In genomic region chr10:103193820-103194529, GRCh38 we compare ENCODE assay signal across 1 cellular context.
TF ChIP-seq lines count a peak whose summit lies in the region.

No MANE protein-coding gene starts in this region.

TF ChIP-seq in HepG2, 621 proteins besides CTCF, POLR2A, EP300 and RAD21:
- TF ChIP-seq HIC2 (CRISPR knock-in tag; IDR thresholded peaks at IDR 0.05; ENCODE audit: low read depth): 0 out of 2 replicates have a peak, but pooled peaks have one; percentile 11
- no peak for TF ChIP-seq NCOA5 (CRISPR knock-in tag; IDR thresholded peaks at IDR 0.05)
- peak; percentile 61; the same call in 1 of the 2 replicates for TF ChIP-seq ZKSCAN8 (CRISPR knock-in tag; IDR thresholded peaks at IDR 0.05; ENCODE audit: borderline replicate concordance)
- no peak for TF ChIP-seq RFX3 (CRISPR knock-in tag; IDR thresholded peaks at IDR 0.05)
- TF ChIP-seq REXO4 (CRISPR knock-in tag; IDR thresholded peaks at IDR 0.05; ENCODE audit: borderline replicate concordance): no peak
- no peak for TF ChIP-seq GATAD1 (CRISPR knock-in tag; IDR thresholded peaks at IDR 0.05)
- TF ChIP-seq KMT2B (CRISPR knock-in tag; IDR thresholded peaks at IDR 0.05): 0 out of 2 replicates have a peak, but pooled peaks have one; percentile 4
- TF ChIP-seq ZNF580 (CRISPR knock-in tag; IDR thresholded peaks at IDR 0.05; ENCODE audit: borderline replicate concordance, low read depth): peak; percentile 12; the same call in 1 of the 2 replicates
- TF ChIP-seq ARHGAP35 (CRISPR knock-in tag; IDR thresholded peaks at IDR 0.05; ENCODE audit: borderline replicate concordance): 0 out of 2 replicates have a peak, but pooled peaks have one; percentile 0
- no peak for TF ChIP-seq GMEB1 (CRISPR knock-in tag; IDR thresholded peaks at IDR 0.05; ENCODE audit: borderline replicate concordance)
- TF ChIP-seq NFATC3 (CRISPR knock-in tag; IDR thresholded peaks at IDR 0.05): no peak
